In the genomic region with DNA sequence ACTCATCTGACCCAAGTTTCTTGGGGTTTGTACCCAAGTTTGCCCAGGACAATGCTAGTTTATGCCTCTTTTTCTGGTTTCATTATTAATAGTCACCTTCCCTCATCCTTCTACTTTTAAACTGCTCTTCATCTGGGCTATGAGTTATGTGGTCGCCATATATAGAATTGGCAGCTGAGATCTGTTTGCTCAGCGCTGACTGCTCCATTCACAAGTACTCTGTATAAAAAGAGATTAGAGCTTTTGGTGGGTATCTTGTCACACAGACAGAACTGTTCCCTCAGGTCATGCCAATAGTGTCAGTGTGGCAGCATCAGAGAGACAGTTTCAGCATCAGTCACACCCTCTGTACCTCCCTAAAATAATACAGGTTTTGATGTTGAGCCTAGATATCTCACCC, we compare ENCODE assay signal across 28 cellular contexts.
"Had no signal": no experiment of that assay in that cellular context is flagged by ENCODE, and none has a peak within 500 bp of the region (broad histone marks: within the 10 kb centered on the region; RNA-seq: fewer than 3 reads in every experiment).

No MANE protein-coding gene starts in this region.

- H3K4me1 ChIP-seq: breast epithelium, heart left ventricle had no signal

- H3K4me3 ChIP-seq: ascending aorta, breast epithelium, cardiac muscle cell, coronary artery, dorsolateral prefrontal cortex, heart left ventricle had no signal

- DNase-seq: activated CD4-positive, alpha-beta memory T cell treated with anti-CD3 and anti-CD28 coated beads, Interleukin-2, amount 10 ng/mL, durations not matched to agents 7 days and 5 days; activated CD4-positive, alpha-beta T cell treated with anti-CD3 and anti-CD28 coated beads for 1 hour; activated CD4-positive, alpha-beta T cell treated with anti-CD3 and anti-CD28 coated beads for 4 hours; activated CD4-positive, alpha-beta T cell treated with anti-CD3 and anti-CD28 coated beads, Interleukin-2, amount 10 ng/mL, durations not matched to agents 7 days and 5 days; activated CD4-positive, alpha-beta T cell treated with anti-CD3 and anti-CD28 coated beads, Interleukin-2, amount 50 U/mL, for 4 hours; activated CD8-positive, alpha-beta memory T cell treated with anti-CD3 and anti-CD28 coated beads, Interleukin-2, amount 50 U/mL, for 48 hours; activated gamma-delta T cell; activated naive CD4-positive, alpha-beta T cell; activated naive CD4-positive, alpha-beta T cell treated with anti-CD3 and anti-CD28 coated beads, Interleukin-2, amount 10 ng/mL, durations not matched to agents 7 days and 5 days; activated naive CD8-positive, alpha-beta T cell treated with anti-CD3 and anti-CD28 coated beads, Interleukin-2, amount 10 ng/mL, durations not matched to agents 7 days and 5 days; activated T-cell treated with anti-CD3 and anti-CD28 coated beads for 4 hours; activated T-cell treated with anti-CD3 and anti-CD28 coated beads, Interleukin-2, amount 50 U/mL, for 24 hours; activated T-cell treated with anti-CD3 and anti-CD28 coated beads, Interleukin-2, amount 50 U/mL, for 72 hours; dorsolateral prefrontal cortex; effector memory CD4-positive, alpha-beta T cell; endodermal cell; foreskin fibroblast; glutamatergic neuron; heart left ventricle; T-helper 2 cell had no signal

- H3K9me3 ChIP-seq: ascending aorta, breast epithelium, heart left ventricle had no signal

- H3K27ac ChIP-seq: ascending aorta, breast epithelium, cardiac muscle cell, coronary artery, dorsolateral prefrontal cortex, heart left ventricle, VCaP had no signal

- H3K27me3 ChIP-seq: ascending aorta, breast epithelium, cardiac muscle cell, dorsolateral prefrontal cortex, heart left ventricle had no signal

- ATAC-seq: activated naive CD4-positive, alpha-beta T cell treated with anti-CD3 and anti-CD28 coated beads, Interleukin-2, amount 50 U/mL, for 72 hours; activated T-cell treated with anti-CD3 and anti-CD28 coated beads, Interleukin-2, amount 50 U/mL, for 72 hours; esophagus mucosa; WTC11 had no signal

- H3K36me3 ChIP-seq: ascending aorta, breast epithelium, cardiac muscle cell, heart left ventricle had no signal
